ENCODE assay signal across 29 cellular contexts in genomic region chr1:226877669-226878068, GRCh38.
"Had no signal": no experiment of that assay in that cellular context is flagged by ENCODE, and none has a peak within 500 bp of the region (broad histone marks: within the 10 kb centered on the region; RNA-seq: fewer than 3 reads in every experiment).

No MANE protein-coding gene starts in this region.

- H3K36me3 ChIP-seq: prostate gland, WERI-Rb-1 had no signal

- ATAC-seq: esophagus mucosa, left ventricle myocardium superior, pancreas, T-helper 17 cell, upper lobe of right lung had no signal

- H3K4me3 ChIP-seq: ascending aorta, pancreas, prostate gland, sigmoid colon, suprapubic skin, tibial artery, upper lobe of right lung had no signal

- DNase-seq: activated CD4-positive, alpha-beta T cell treated with anti-CD3 and anti-CD28 coated beads for 1 hour; activated CD4-positive, alpha-beta T cell treated with anti-CD3 and anti-CD28 coated beads, Interleukin-2, amount 10 ng/mL, durations not matched to agents 7 days and 5 days; activated effector memory CD4-positive, alpha-beta T cell treated with Interleukin-2 at 50 U/mL for 16 hours; activated naive CD4-positive, alpha-beta T cell treated with anti-CD3 and anti-CD28 coated beads for 36 hours; activated naive CD8-positive, alpha-beta T cell treated with anti-CD3 and anti-CD28 coated beads, Interleukin-2, amount 10 ng/mL, durations not matched to agents 7 days and 5 days; caudate nucleus; cortex of kidney; foreskin fibroblast; left ventricle myocardium superior; naive B cell; nephron progenitor cell; nucleus accumbens; retina; sigmoid colon; small intestine; stimulated activated CD4-positive, alpha-beta T cell treated with anti-CD3 and anti-CD28 coated beads, Interleukin-2, amount 100 ng/mL, for 24 hours; stimulated activated naive CD4-positive, alpha-beta T cell; T-helper 17 cell; T1000; upper lobe of right lung; WERI-Rb-1 had no signal

- H3K9me3 ChIP-seq: ascending aorta, pancreas, prostate gland, sigmoid colon, suprapubic skin, tibial artery, upper lobe of right lung had no signal

- H3K4me1 ChIP-seq: ascending aorta, suprapubic skin had no signal

- H3K27me3 ChIP-seq: ascending aorta, pancreas, sigmoid colon, suprapubic skin, tibial artery, upper lobe of right lung had no signal

- H3K27ac ChIP-seq: ascending aorta, pancreas, prostate gland, sigmoid colon, suprapubic skin, tibial artery, upper lobe of right lung, WERI-Rb-1 had no signal

- FAIRE-seq: endothelial cell of umbilical vein, islet of Langerhans, pancreas, small intestine had no signal
